In the genomic region with DNA sequence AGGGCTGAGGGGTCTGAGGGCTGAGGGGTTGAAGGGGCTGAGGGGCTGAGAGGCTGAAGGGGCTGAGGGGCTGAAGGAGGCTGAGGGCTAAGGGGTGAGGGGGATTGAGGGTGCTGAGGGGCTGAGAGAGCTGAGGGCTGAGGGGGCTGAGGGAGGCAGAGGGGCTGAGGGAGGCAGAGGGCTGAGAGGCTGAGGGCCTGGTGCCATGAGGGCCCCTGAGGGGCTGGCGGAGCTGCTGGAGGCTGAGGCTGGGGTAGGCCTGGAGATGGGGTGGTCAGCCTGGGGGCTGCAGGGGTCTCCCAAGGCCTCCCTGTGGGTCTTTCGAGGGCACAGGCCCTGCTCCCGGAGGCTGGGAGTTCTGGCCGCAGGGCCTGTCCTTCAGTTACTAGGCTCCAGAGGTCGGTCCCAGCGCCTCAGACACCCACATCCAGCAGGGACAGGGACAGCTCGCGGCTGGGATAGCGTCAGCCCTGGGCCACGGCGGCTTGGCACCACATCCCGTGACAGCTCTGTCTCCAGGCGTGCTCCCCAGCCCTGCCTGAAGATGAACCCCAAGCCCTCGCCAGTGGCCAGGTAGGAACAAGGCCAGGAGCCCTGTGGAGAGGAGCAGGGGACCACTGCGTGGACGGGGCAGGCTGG, we compare ENCODE assay signal across 11 cellular contexts. TPM values are rescaled to one million over a fixed set of nuclear protein-coding genes. Genes with fewer than 3 reads are reported as not detected.
DNase-seq lines count a peak whose midpoint lies in the region; ATAC-seq and TF ChIP-seq lines count a peak whose summit lies in the region.
"Had no signal": no experiment of that assay in that cellular context is flagged by ENCODE, and none has a peak within 500 bp of the region (broad histone marks: within the 10 kb centered on the region; RNA-seq: fewer than 3 reads in every experiment).

No MANE protein-coding gene starts in this region.

- no peaks in the 10 kb centered on the region for H3K9me3 Mint-ChIP-seq in MCF 10A (ENCODE audit: unreplicated experiment)
- H3K9me3 Mint-ChIP-seq in memory B cell = no peaks in the 10 kb centered on the region
- H3K9me3 Mint-ChIP-seq: natural killer cell had no signal

- H3K27me3 ChIP-seq in breast epithelium = peaks cover 0 to 7% of the 10 kb centered on the region in 2 donors
- H3K27me3 ChIP-seq in ascending aorta = no peaks in the 10 kb centered on the region
- H3K27me3 ChIP-seq in upper lobe of left lung = peaks cover 0 to 3% (median 0%) of the 10 kb centered on the region in 4 donors
- H3K27me3 ChIP-seq: adrenal gland had no signal

- no peak for ATAC-seq in memory B cell (ENCODE audit: low read depth)
- peak in 1 of 2 donors; percentile 3 for ATAC-seq in upper lobe of left lung (ENCODE audit: low FRiP score in 2 of 2)
- no peak for ATAC-seq in HG03439 (IDR thresholded peaks at IDR 0.05; ENCODE audit: unreplicated experiment)

- H3K36me3 Mint-ChIP-seq in MCF 10A (ENCODE audit: insufficient read depth, unreplicated experiment) = no peaks in the 10 kb centered on the region
- peaks cover 8% of the 10 kb centered on the region for H3K36me3 Mint-ChIP-seq in memory B cell
- H3K36me3 Mint-ChIP-seq: natural killer cell had no signal

- H3K4me3 Mint-ChIP-seq in MCF 10A (ENCODE audit: unreplicated experiment) (no peak overlapping the region), memory B cell (no peak overlapping the region)
- H3K4me3 Mint-ChIP-seq: natural killer cell had no signal

- CTCF ChIA-PET in MCF 10A (lab: Yijun Ruan, JAX) = interaction anchor here (0.5 to 0.6 kb wide), 3 partner anchors 28 to 693 kb away, joined by 3 to 4 read pairs (median 4); no protein-coding TSS in a partner anchor

- no peak for TF ChIP-seq EP300 in upper lobe of left lung (IDR thresholded peaks at IDR 0.05)

- H3K4me1 Mint-ChIP-seq in MCF 10A (ENCODE audit: insufficient read depth, unreplicated experiment) = peaks cover 18% of the 10 kb centered on the region
- H3K4me1 Mint-ChIP-seq in memory B cell = peaks cover 17% of the 10 kb centered on the region

- no TSS peak for BruUV-seq in MCF 10A (replicated peaks; lab: Mats Ljungman, UMichigan)

- 70 to 77% methylated on average over 4 to 13 of the region's 16 CpGs for WGBS in upper lobe of left lung, 2 donors

- H3K4me3 ChIP-seq in breast epithelium (peak overlapping the region; percentile 39 to 65 (median 43)), ascending aorta (peak overlapping the region; percentile 50 to 73), upper lobe of left lung (peak overlapping the region in 3 of 4 donors; percentile 31 to 46 (median 44))

- DNase-seq in breast epithelium (ENCODE audit: low spot score in 2 of 2) = no peak
- DNase-seq in MCF 10A (ENCODE audit: unreplicated experiment) = no peak
- no peak for DNase-seq in ascending aorta (ENCODE audit: low spot score in 2 of 2)
- no peak for DNase-seq in memory B cell (ENCODE audit: low spot score in 2 of 2)
- DNase-seq in upper lobe of left lung = no peak
- DNase-seq in Ammon's horn (ENCODE audit: low spot score) = no peak
- no peak for DNase-seq in NCI-H2107 (lab: John Stamatoyannopoulos, UW)
- DNase-seq: natural killer cell, T-helper 9 cell had no signal

- intact Hi-C loops in breast epithelium (cut with DNase I; ENCODE audit: low total_unique reads) = no loop called here
- intact Hi-C loops in MCF 10A (cut with micrococcal nuclease) = no loop called here
- intact Hi-C loops in ascending aorta (cut with DNase I) = loop anchor here (10.0 kb wide), 1 partner anchor 53 kb away; no protein-coding TSS in a partner anchor

- H3K27ac ChIP-seq in breast epithelium = no peak overlapping the region
- H3K27ac ChIP-seq in ascending aorta = no peak overlapping the region
- H3K27ac ChIP-seq in upper lobe of left lung = no peak overlapping the region
- H3K27ac ChIP-seq: adrenal gland had no signal

- H3K27ac Mint-ChIP-seq in MCF 10A (ENCODE audit: low read depth, unreplicated experiment) (no peak overlapping the region), memory B cell (peak overlapping the region; percentile 28)

- H3K4me1 ChIP-seq in breast epithelium (no peaks in the 10 kb centered on the region), ascending aorta (peaks cover 3 to 4% of the 10 kb centered on the region in 2 donors), upper lobe of left lung (peaks cover 5 to 12% (median 11%) of the 10 kb centered on the region in 4 donors)

- TF ChIP-seq POLR2A in breast epithelium (IDR thresholded peaks at IDR 0.05) (no peak), upper lobe of left lung (IDR thresholded peaks at IDR 0.05) (no peak)

- H3K36me3 ChIP-seq in breast epithelium = no peaks in the 10 kb centered on the region
- no peaks in the 10 kb centered on the region for H3K36me3 ChIP-seq in ascending aorta
- H3K36me3 ChIP-seq in upper lobe of left lung = peaks cover 0 to 6% (median 0%) of the 10 kb centered on the region in 4 donors
- H3K36me3 ChIP-seq: adrenal gland had no signal

- no peaks in the 10 kb centered on the region for H3K9me3 ChIP-seq in breast epithelium
- H3K9me3 ChIP-seq in ascending aorta = no peaks in the 10 kb centered on the region
- H3K9me3 ChIP-seq in upper lobe of left lung = no peaks in the 10 kb centered on the region
- H3K9me3 ChIP-seq: adrenal gland had no signal

- POLR2A ChIA-PET in MCF 10A (lab: Yijun Ruan, JAX) = interaction anchor here (0.9 to 1.3 kb wide), 2 partner anchors 10 to 24 kb away, joined by 3 read pairs; no protein-coding TSS in a partner anchor

- no peaks in the 10 kb centered on the region for H3K27me3 Mint-ChIP-seq in MCF 10A (ENCODE audit: insufficient read depth, unreplicated experiment)
- no peaks in the 10 kb centered on the region for H3K27me3 Mint-ChIP-seq in memory B cell

- TF ChIP-seq CTCF in breast epithelium (IDR thresholded peaks at IDR 0.05) (no peak), MCF 10A (IDR thresholded peaks at IDR 0.05; ENCODE audit: unreplicated experiment) (no peak), ascending aorta (IDR thresholded peaks at IDR 0.05) (no peak), upper lobe of left lung (IDR thresholded peaks at IDR 0.05) (no peak)

RNA-seq across cellular contexts. Expression of gene MYO1G, which starts 16.9 kb away (rescaled TPM):
- total RNA-seq in breast epithelium = 1 to 10 TPM; 2.0 to 2.9 (median 2.2) TPM
- 0.14 and 0.15 TPM in 2 replicates for total RNA-seq in MCF 10A (2022)
- total RNA-seq in ascending aorta = 5.9 TPM
- total RNA-seq in upper lobe of left lung = 10 to 100 TPM; 19.7 to 51.3 (median 38.0) TPM

RNA-seq across cellular contexts. Expression of gene CCM2, which starts 38.0 kb away (rescaled TPM):
- 10 to 100 TPM; 32.3 to 45.3 (median 35.4) TPM for total RNA-seq in breast epithelium
- 35.1 and 36.2 TPM in 2 replicates for total RNA-seq in MCF 10A (2022)
- 61.5 TPM for total RNA-seq in ascending aorta
- total RNA-seq in upper lobe of left lung = 10 to 100 TPM; 30.9 to 63.9 (median 46.8) TPM
